15 cellular contexts compared by ENCODE assay signal in genomic region chr3:126399348-126399730, GRCh38. TPM values are rescaled to one million over a fixed set of nuclear protein-coding genes. Genes with fewer than 3 reads are reported as not detected.
DNase-seq lines count a peak whose midpoint lies in the region; ATAC-seq and TF ChIP-seq lines count a peak whose summit lies in the region.
"Had no signal": no experiment of that assay in that cellular context is flagged by ENCODE, and none has a peak within 500 bp of the region (broad histone marks: within the 10 kb centered on the region; RNA-seq: fewer than 3 reads in every experiment).

No MANE protein-coding gene starts in this region.

- no peak for TF ChIP-seq CTCF in omental fat pad (IDR thresholded peaks at IDR 0.05)

- peak; percentile 66 to 72 for DNase-seq in AML-193 (lab: John Stamatoyannopoulos, UW)
- peak; percentile 54 for DNase-seq in SKM-1 (lab: John Stamatoyannopoulos, UW; ENCODE audit: unreplicated experiment)
- DNase-seq in hypothalamus (lab: John Stamatoyannopoulos, UW) = no peak
- no peak for DNase-seq in 8988T
- no peak for DNase-seq in mucosa of gallbladder (ENCODE audit: low spot score)
- DNase-seq in omental fat pad (ENCODE audit: low spot score) = no peak
- DNase-seq: activated effector memory CD4-positive, alpha-beta T cell treated with Interleukin-2 at 50 U/mL for 16 hours; cerebellar nuclear complex; GDM1; NCI-H1694 treated with DMSO at 0.1 percent for 48 hours; occipital lobe had no signal

- ATAC-seq in GM19043 (IDR thresholded peaks at IDR 0.05; ENCODE audit: low read depth, unreplicated experiment) = peak; percentile 70
- peak; percentile 48 for ATAC-seq in HG03469 (IDR thresholded peaks at IDR 0.05; ENCODE audit: unreplicated experiment)
- no peak for ATAC-seq in omental fat pad (ENCODE audit: low FRiP score)
- ATAC-seq: foreskin keratinocyte, left colon had no signal

RNA-seq across cellular contexts. Expression of gene CFAP100, which starts 4.6 kb away (rescaled TPM):
- total RNA-seq in mucosa of gallbladder = 0.40 TPM
- total RNA-seq in omental fat pad = not detected
- total RNA-seq: foreskin keratinocyte, left colon had no signal

RNA-seq across cellular contexts. Expression of gene KLF15, which starts 42.1 kb away (rescaled TPM):
- total RNA-seq in mucosa of gallbladder (28.1 TPM), omental fat pad (10 to 100 TPM; 22.3 to 73.1 (median 59.9) TPM)

Comparison
In these comparisons a context has a peak if more than half of its experiments do, and no peak if none do; other contexts are left out.
1. DNase-seq: peak in AML-193 (2 of 2) and SKM-1 (single experiment); none in hypothalamus (0 of 51), 8988T (single experiment), mucosa of gallbladder (single experiment) and omental fat pad (single experiment).